26 cellular contexts compared by ENCODE assay signal in genomic region chr16:57761957-57762356, GRCh38. TPM values are rescaled to one million over a fixed set of nuclear protein-coding genes. Genes with fewer than 3 reads are reported as not detected.
"Had no signal": no experiment of that assay in that cellular context is flagged by ENCODE, and none has a peak within 500 bp of the region (broad histone marks: within the 10 kb centered on the region; RNA-seq: fewer than 3 reads in every experiment).

No MANE protein-coding gene starts in this region.

- H3K9me3 Mint-ChIP-seq: activated B cell treated with CpG ODN at 0.5 μM for 24 hours; activated naive CD4-positive, alpha-beta T cell treated with anti-CD3 and anti-CD28 coated beads for 36 hours; activated naive CD8-positive, alpha-beta T cell treated with anti-CD3 and anti-CD28 coated beads, Interleukin-2, amount 10 ng/mL, durations not matched to agents 7 days and 5 days; activated T-cell treated with anti-CD3 and anti-CD28 coated beads, Interleukin-2, amount 50 U/mL, for 72 hours; naive thymus-derived CD4-positive, alpha-beta T cell; T-helper 1 cell treated with Interleukin-12 subunit alpha and Interleukin-12 subunit beta and Interleukin-4 antibody, amounts not matched to agents 30 μg/mL and 1 μg/mL, for 36 hours; type B pancreatic cell had no signal

- ATAC-seq: activated CD4-positive, alpha-beta T cell treated with anti-CD3 and anti-CD28 coated beads for 36 hours; activated T-cell treated with anti-CD3 and anti-CD28 coated beads, Interleukin-2, amount 50 U/mL, for 72 hours; heart left ventricle; left lobe of liver; naive thymus-derived CD4-positive, alpha-beta T cell had no signal

- H3K27ac Mint-ChIP-seq: activated B cell treated with CpG ODN at 0.5 μM for 24 hours; activated CD4-positive, alpha-beta T cell treated with anti-CD3 and anti-CD28 coated beads for 36 hours; activated naive CD4-positive, alpha-beta T cell treated with anti-CD3 and anti-CD28 coated beads for 36 hours; activated naive CD8-positive, alpha-beta T cell treated with anti-CD3 and anti-CD28 coated beads, Interleukin-2, amount 10 ng/mL, durations not matched to agents 7 days and 5 days; activated T-cell treated with anti-CD3 and anti-CD28 coated beads, Interleukin-2, amount 50 U/mL, for 72 hours; naive thymus-derived CD4-positive, alpha-beta T cell; T-helper 1 cell treated with Interleukin-12 subunit alpha and Interleukin-12 subunit beta and Interleukin-4 antibody, amounts not matched to agents 30 μg/mL and 1 μg/mL, for 36 hours; type B pancreatic cell had no signal

- H3K4me2 ChIP-seq: smooth muscle cell had no signal

- DNase-seq: activated B cell treated with CpG ODN at 0.5 μM for 24 hours; activated CD4-positive, alpha-beta T cell treated with anti-CD3 and anti-CD28 coated beads for 36 hours; activated CD4-positive, alpha-beta T cell treated with anti-CD3 and anti-CD28 coated beads, Interleukin-2, amount 50 U/mL, for 4 hours; activated effector memory CD4-positive, alpha-beta T cell treated with Interleukin-2 at 50 U/mL for 16 hours; activated naive CD4-positive, alpha-beta T cell treated with anti-CD3 and anti-CD28 coated beads for 36 hours; activated naive CD8-positive, alpha-beta T cell treated with anti-CD3 and anti-CD28 coated beads, Interleukin-2, amount 10 ng/mL, durations not matched to agents 7 days and 5 days; activated T-cell treated with anti-CD3 and anti-CD28 coated beads, Interleukin-2, amount 50 U/mL, for 72 hours; amniotic stem cell; cerebellar nuclear complex; cortex of kidney; islet precursor cell; naive thymus-derived CD4-positive, alpha-beta T cell; sigmoid colon; stimulated activated CD4-positive, alpha-beta T cell treated with anti-CD3 and anti-CD28 coated beads, Interleukin-15, amount 100 ng/mL, for 24 hours; stimulated activated naive CD4-positive, alpha-beta T cell; T1000 had no signal

- H3K4me3 ChIP-seq: heart left ventricle, lung, sigmoid colon, smooth muscle cell, thoracic aorta, vagina had no signal

- H3K4me1 Mint-ChIP-seq: activated B cell treated with CpG ODN at 0.5 μM for 24 hours; activated naive CD8-positive, alpha-beta T cell treated with anti-CD3 and anti-CD28 coated beads, Interleukin-2, amount 10 ng/mL, durations not matched to agents 7 days and 5 days; naive thymus-derived CD4-positive, alpha-beta T cell had no signal

- H3K4me3 Mint-ChIP-seq: activated B cell treated with CpG ODN at 0.5 μM for 24 hours; activated CD4-positive, alpha-beta T cell treated with anti-CD3 and anti-CD28 coated beads for 36 hours; activated naive CD4-positive, alpha-beta T cell treated with anti-CD3 and anti-CD28 coated beads for 36 hours; activated naive CD8-positive, alpha-beta T cell treated with anti-CD3 and anti-CD28 coated beads, Interleukin-2, amount 10 ng/mL, durations not matched to agents 7 days and 5 days; activated T-cell treated with anti-CD3 and anti-CD28 coated beads, Interleukin-2, amount 50 U/mL, for 72 hours; naive thymus-derived CD4-positive, alpha-beta T cell; T-helper 1 cell treated with Interleukin-12 subunit alpha and Interleukin-12 subunit beta and Interleukin-4 antibody, amounts not matched to agents 30 μg/mL and 1 μg/mL, for 36 hours; type B pancreatic cell had no signal

- H3K27ac ChIP-seq: heart left ventricle, parathyroid adenoma, sigmoid colon, thoracic aorta, vagina had no signal

- H3K27me3 Mint-ChIP-seq: activated B cell treated with CpG ODN at 0.5 μM for 24 hours; activated CD4-positive, alpha-beta T cell treated with anti-CD3 and anti-CD28 coated beads for 36 hours; activated naive CD8-positive, alpha-beta T cell treated with anti-CD3 and anti-CD28 coated beads, Interleukin-2, amount 10 ng/mL, durations not matched to agents 7 days and 5 days; naive thymus-derived CD4-positive, alpha-beta T cell; type B pancreatic cell had no signal

- FAIRE-seq: bronchial epithelial cell had no signal

- H3K27me3 ChIP-seq: heart left ventricle, sigmoid colon, vagina had no signal

- H3K9me3 ChIP-seq: heart left ventricle, sigmoid colon, thoracic aorta, vagina had no signal

- H3K4me1 ChIP-seq: parathyroid adenoma had no signal

- H3K36me3 Mint-ChIP-seq: activated naive CD8-positive, alpha-beta T cell treated with anti-CD3 and anti-CD28 coated beads, Interleukin-2, amount 10 ng/mL, durations not matched to agents 7 days and 5 days; naive thymus-derived CD4-positive, alpha-beta T cell had no signal

RNA-seq across cellular contexts. Expression of gene KIFC3, which starts 40.3 kb away (rescaled TPM):
- polyA plus RNA-seq: naive thymus-derived CD4-positive, alpha-beta T cell had no signal
